In the genomic region with DNA sequence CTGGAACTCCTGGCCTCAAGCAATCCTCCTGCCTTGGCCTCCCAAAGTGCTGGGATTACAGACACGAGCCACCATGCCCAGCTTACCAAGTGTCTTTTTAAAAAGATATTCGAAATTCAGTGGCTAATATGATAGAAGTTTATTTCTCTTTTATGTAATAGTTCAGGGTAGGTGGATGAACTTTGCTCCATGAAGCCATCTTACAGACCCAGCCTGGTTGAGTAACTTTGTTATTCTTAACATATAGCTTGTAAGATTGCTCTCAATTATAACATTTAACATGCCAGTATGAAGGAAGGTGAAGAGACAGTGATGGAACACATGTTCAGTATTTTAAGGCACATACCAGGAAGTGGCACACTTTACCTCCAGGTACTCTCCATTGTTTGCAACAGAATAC, we compare ENCODE assay signal across 16 cellular contexts. TPM values are rescaled to one million over a fixed set of nuclear protein-coding genes. Genes with fewer than 3 reads are reported as not detected.
DNase-seq lines count a peak whose midpoint lies in the region; ATAC-seq and TF ChIP-seq lines count a peak whose summit lies in the region.
"Had no signal": no experiment of that assay in that cellular context is flagged by ENCODE, and none has a peak within 500 bp of the region (broad histone marks: within the 10 kb centered on the region; RNA-seq: fewer than 3 reads in every experiment).

No MANE protein-coding gene starts in this region.

- no peak for TF ChIP-seq POLR2A in transverse colon (IDR thresholded peaks at IDR 0.05)

- intact Hi-C loops in PC-9 (cut with micrococcal nuclease; ENCODE audit: unreplicated experiment) (no loop called here), colonic mucosa (cut with DNase I) (no loop called here), mucosa of descending colon (cut with DNase I, micrococcal nuclease) (no loop called here), transverse colon (cut with DNase I; ENCODE audit: low total_unique reads) (no loop called here), psoas muscle (cut with DNase I) (no loop called here)

- no TSS peak for BruUV-seq in PC-9 (replicated peaks; lab: Mats Ljungman, UMichigan)

- no peaks in the 10 kb centered on the region for H3K36me3 ChIP-seq in PC-9 (ENCODE audit: low read depth)
- H3K36me3 ChIP-seq in colonic mucosa = no peaks in the 10 kb centered on the region
- no peaks in the 10 kb centered on the region for H3K36me3 ChIP-seq in mucosa of descending colon (ENCODE audit: low read depth)
- H3K36me3 ChIP-seq in transverse colon = no peaks in the 10 kb centered on the region
- H3K36me3 ChIP-seq in psoas muscle (ENCODE audit: insufficient read depth in 1 of 2, low read depth in 1 of 2) = no peaks in the 10 kb centered on the region
- H3K36me3 ChIP-seq: BLaER1 had no signal

- peak overlapping the region; percentile 63; the same call in 1 of the 2 replicates for H2AFZ ChIP-seq in PC-9
- H2AFZ ChIP-seq: GM23248 had no signal

- H3K27ac Mint-ChIP-seq in T-helper 17 cell = no peak overlapping the region

- no peaks in the 10 kb centered on the region for H3K4me1 Mint-ChIP-seq in T-helper 17 cell
- H3K4me1 Mint-ChIP-seq: CD8-positive, alpha-beta memory T cell had no signal

- H3K27me3 ChIP-seq in PC-9 (ENCODE audit: insufficient read depth, low read depth) (no peaks in the 10 kb centered on the region), colonic mucosa (no peaks in the 10 kb centered on the region), transverse colon (no peaks in the 10 kb centered on the region), psoas muscle (ENCODE audit: insufficient read depth in 3 of 3, low read length in 2 of 3) (no peaks in the 10 kb centered on the region)
- H3K27me3 ChIP-seq: BLaER1 had no signal

- 61 to 64% methylated on average over 2 of the region's 2 CpGs for WGBS in transverse colon (ENCODE audit: low coverage in 1 of 2), 2 donors
- 57 to 88% (median 80%) methylated on average over 2 of the region's 2 CpGs for WGBS in psoas muscle, 3 donors

- H3K4me3 Mint-ChIP-seq in T-helper 17 cell = no peak overlapping the region
- H3K4me3 Mint-ChIP-seq: CD8-positive, alpha-beta memory T cell had no signal

- ATAC-seq in mucosa of descending colon (peak; percentile 69), GM18517 (IDR thresholded peaks at IDR 0.05; ENCODE audit: unreplicated experiment) (no peak), T-helper 17 cell (no peak), psoas muscle (no peak)
- ATAC-seq: A549, GM12878 had no signal

- H3K4me3 ChIP-seq in PC-9 = no peak overlapping the region
- no peak overlapping the region for H3K4me3 ChIP-seq in colonic mucosa
- H3K4me3 ChIP-seq in mucosa of descending colon = no peak overlapping the region
- H3K4me3 ChIP-seq in transverse colon = no peak overlapping the region
- H3K4me3 ChIP-seq in psoas muscle = no peak overlapping the region
- H3K4me3 ChIP-seq: A549, BLaER1, GM12878, GM23248 had no signal

- H3F3A ChIP-seq in PC-9 (ENCODE audit: insufficient read depth, low read depth) = no peaks in the 10 kb centered on the region

- CTCF ChIA-PET in PC-9 (lab: Charles Lee) = no interaction called here

- H3K27me3 Mint-ChIP-seq in T-helper 17 cell = peaks cover 6% of the 10 kb centered on the region

- DNase-seq in PC-9 (no peak), colonic mucosa (no peak), mucosa of descending colon (no peak), transverse colon (no peak), T-helper 17 cell (no peak), psoas muscle (no peak)
- DNase-seq: AML-193; CD8-positive, alpha-beta memory T cell; DMS79; GM23248; H7 had no signal

- H3K36me3 Mint-ChIP-seq in T-helper 17 cell (ENCODE audit: low read depth) = no peaks in the 10 kb centered on the region
- H3K36me3 Mint-ChIP-seq: CD8-positive, alpha-beta memory T cell had no signal

- no peaks in the 10 kb centered on the region for H3K4me1 ChIP-seq in PC-9 (replicated peaks; ENCODE audit: insufficient read depth)
- no peaks in the 10 kb centered on the region for H3K4me1 ChIP-seq in colonic mucosa
- H3K4me1 ChIP-seq in mucosa of descending colon (ENCODE audit: low read depth) = no peaks in the 10 kb centered on the region
- peaks cover 0 to 6% (median 0%) of the 10 kb centered on the region in 4 donors for H3K4me1 ChIP-seq in transverse colon
- no peaks in the 10 kb centered on the region for H3K4me1 ChIP-seq in psoas muscle
- H3K4me1 ChIP-seq: A549, BLaER1 had no signal

- H3K9me2 ChIP-seq in PC-9 (ENCODE audit: insufficient read depth) = no peaks in the 10 kb centered on the region

- in situ Hi-C loops in transverse colon (cut with MboI; ENCODE audit: low pct_ligation_motif_present in 1 of 4, low pct_unique_long_range_greater_than_20kb in 1 of 4, low sequenced_read_pairs in 3 of 4) = no loop called here

- H3K9ac ChIP-seq in colonic mucosa (ENCODE audit: low read depth in 2 of 2, low read length in 2 of 2) = no peak overlapping the region
- H3K9ac ChIP-seq: BLaER1, GM23248 had no signal

- H3K27ac ChIP-seq in PC-9 = no peak overlapping the region
- H3K27ac ChIP-seq in colonic mucosa = peak overlapping the region; percentile 41
- H3K27ac ChIP-seq in transverse colon = peak overlapping the region; percentile 2 to 49 (median 25)
- no peak overlapping the region for H3K27ac ChIP-seq in psoas muscle
- H3K27ac ChIP-seq: A549, BLaER1, GM23248 had no signal

- H4K20me1 ChIP-seq in PC-9 (ENCODE audit: insufficient read depth) = no peaks in the 10 kb centered on the region
- H4K20me1 ChIP-seq: BLaER1 had no signal

- TF ChIP-seq CTCF in PC-9 (conservative IDR thresholded peaks at IDR 0.05) = no peak
- TF ChIP-seq CTCF in colonic mucosa (IDR thresholded peaks at IDR 0.05) = no peak
- no peak for TF ChIP-seq CTCF in mucosa of descending colon (IDR thresholded peaks at IDR 0.05)
- TF ChIP-seq CTCF in transverse colon (IDR thresholded peaks at IDR 0.05) = no peak
- TF ChIP-seq CTCF in psoas muscle (IDR thresholded peaks at IDR 0.05) = no peak

- POLR2A ChIA-PET in PC-9 (lab: Charles Lee; ENCODE audit: unreplicated experiment) = no interaction called here

- H3K79me2 ChIP-seq in PC-9 (ENCODE audit: low read depth) = no peaks in the 10 kb centered on the region

- no peak for TF ChIP-seq EP300 in transverse colon (IDR thresholded peaks at IDR 0.05; ENCODE audit: low read depth)

- no peak overlapping the region for H3K4me2 ChIP-seq in PC-9
- H3K4me2 ChIP-seq: A549, BLaER1 had no signal

- H3K9me3 ChIP-seq in PC-9 (ENCODE audit: insufficient read depth, low read depth) = no peaks in the 10 kb centered on the region
- no peaks in the 10 kb centered on the region for H3K9me3 ChIP-seq in colonic mucosa
- no peaks in the 10 kb centered on the region for H3K9me3 ChIP-seq in mucosa of descending colon
- no peaks in the 10 kb centered on the region for H3K9me3 ChIP-seq in transverse colon
- H3K9me3 ChIP-seq in T-helper 17 cell (ENCODE audit: control insufficient read depth, low read length, poor library complexity, severe bottlenecking) = no peaks in the 10 kb centered on the region
- H3K9me3 ChIP-seq in psoas muscle = no peaks in the 10 kb centered on the region
- H3K9me3 ChIP-seq: A549, BLaER1, Caco-2 had no signal

RNA-seq across cellular contexts. Expression of a gene that starts 42.4 kb away (rescaled TPM):
- total RNA-seq in PC-9 (2021) (13.6 and 14.7 TPM in 2 replicates), colonic mucosa (under 1 TPM; 0.11 to 0.82 TPM), mucosa of descending colon (under 1 TPM in 2 of 3 donors, not detected in 1; 0.09 to 0.31 TPM), transverse colon (not detected), T-helper 17 cell (not detected), psoas muscle (not detected)
- polyA plus RNA-seq in psoas muscle = under 1 TPM in 2 of 3 donors, not detected in 1; 0.01 to 0.06 TPM
- total RNA-seq: CD8-positive, alpha-beta memory T cell; GM12878; GM23248 had no signal
- polyA plus RNA-seq: CD8-positive, alpha-beta memory T cell; GM23248 had no signal

RNA-seq across cellular contexts. Expression of a gene that starts 52.5 kb away (rescaled TPM):
- total RNA-seq in PC-9 (2021) (0.61 and 0.68 TPM in 2 replicates), colonic mucosa (under 1 TPM in 1 of 2 donors, not detected in 1; 0.10 TPM), mucosa of descending colon (not detected), transverse colon (not detected), T-helper 17 cell (not detected), psoas muscle (not detected)
- polyA plus RNA-seq in psoas muscle = not detected
- total RNA-seq: CD8-positive, alpha-beta memory T cell; GM12878; GM23248 had no signal
- polyA plus RNA-seq: CD8-positive, alpha-beta memory T cell; GM12878; GM23248 had no signal

Comparison
In these comparisons a context has a peak if more than half of its experiments do, and no peak if none do; other contexts are left out.
1. H3K27ac ChIP-seq: peak in colonic mucosa (single experiment) and transverse colon (4 of 4); none in PC-9 (single experiment) and psoas muscle (single experiment).